Comparison of ENCODE assay signal across 15 cellular contexts in genomic region chr1:160658162-160658955, GRCh38. TPM values are rescaled to one million over a fixed set of nuclear protein-coding genes. Genes with fewer than 3 reads are reported as not detected.
DNase-seq lines count a peak whose midpoint lies in the region; ATAC-seq, FAIRE-seq and TF ChIP-seq lines count a peak whose summit lies in the region.
"Had no signal": no experiment of that assay in that cellular context is flagged by ENCODE, and none has a peak within 500 bp of the region (broad histone marks: within the 10 kb centered on the region; RNA-seq: fewer than 3 reads in every experiment).

No MANE protein-coding gene starts in this region.

- no peak overlapping the region for H3K27ac ChIP-seq in gastrocnemius medialis
- H3K27ac ChIP-seq: WERI-Rb-1 had no signal

- peak; percentile 81 for FAIRE-seq in GM12891 (lab: Jason Lieb, UNC)
- FAIRE-seq: bronchial epithelial cell, keratinocyte had no signal

- no peaks in the 10 kb centered on the region for H3K27me3 ChIP-seq in gastrocnemius medialis

- no peaks in the 10 kb centered on the region for H3K9me3 ChIP-seq in gastrocnemius medialis

- H3K36me3 ChIP-seq in gastrocnemius medialis, result no peaks in the 10 kb centered on the region
- H3K36me3 ChIP-seq: WERI-Rb-1 had no signal

- DNase-seq in activated CD8-positive, alpha-beta T cell treated with anti-CD3 and anti-CD28 coated beads, Interleukin-2, amount 10 ng/mL, durations not matched to agents 7 days and 5 days, result peak; percentile 15
- DNase-seq in activated CD8-positive, alpha-beta T cell treated with anti-CD3 and anti-CD28 coated beads for 36 hours, result no peak
- no peak for DNase-seq in GM12891 (ENCODE audit: insufficient read length, low spot score)
- DNase-seq in T-cell, result no peak
- no peak for DNase-seq in naive thymus-derived CD8-positive, alpha-beta T cell
- no peak for DNase-seq in gastrocnemius medialis
- DNase-seq: activated naive CD8-positive, alpha-beta T cell treated with anti-CD3 and anti-CD28 coated beads, Interleukin-2, amount 50 U/mL, for 24 hours; midbrain; NCI-H1092; NCI-H2171 treated with DMSO at 0.1 percent for 48 hours; WERI-Rb-1 had no signal

- no peaks in the 10 kb centered on the region for H3K4me1 ChIP-seq in gastrocnemius medialis

- no peak for ATAC-seq in activated CD8-positive, alpha-beta T cell treated with anti-CD3 and anti-CD28 coated beads, Interleukin-2, amount 10 ng/mL, durations not matched to agents 7 days and 5 days
- no peak for ATAC-seq in activated CD8-positive, alpha-beta T cell treated with anti-CD3 and anti-CD28 coated beads for 36 hours
- no peak for ATAC-seq in T-cell (replicated peaks in 1 of 4)
- ATAC-seq in naive thymus-derived CD8-positive, alpha-beta T cell, result no peak
- ATAC-seq in GM18520 (IDR thresholded peaks at IDR 0.05; ENCODE audit: unreplicated experiment), result no peak
- no peak for ATAC-seq in GM18868 (IDR thresholded peaks at IDR 0.05; ENCODE audit: unreplicated experiment)
- ATAC-seq in gastrocnemius medialis, result no peak
- ATAC-seq: activated naive CD8-positive, alpha-beta T cell treated with anti-CD3 and anti-CD28 coated beads, Interleukin-2, amount 50 U/mL, for 24 hours had no signal

- POLR2A ChIA-PET in activated CD8-positive, alpha-beta T cell treated with anti-CD3 and anti-CD28 coated beads, Interleukin-2, amount 10 ng/mL, durations not matched to agents 7 days and 5 days (lab: Charles Lee), result interaction anchor here (0.7 to 2.1 kb wide), 2 partner anchors 12 to 49 kb away, joined by 4 to 6 read pairs; partner anchors contain the start of gene SLAMF1
- POLR2A ChIA-PET in activated CD8-positive, alpha-beta T cell treated with anti-CD3 and anti-CD28 coated beads for 36 hours (lab: Charles Lee), result no interaction called here
- POLR2A ChIA-PET in T-cell (lab: Charles Lee), result interaction anchor here (0.6 to 0.7 kb wide), 2 partner anchors 28 to 85 kb away, joined by 3 read pairs; no protein-coding TSS in a partner anchor
- POLR2A ChIA-PET in naive thymus-derived CD8-positive, alpha-beta T cell (lab: Charles Lee), result no interaction called here

- peaks cover 64% of the 10 kb centered on the region for H3K4me1 Mint-ChIP-seq in activated CD8-positive, alpha-beta T cell treated with anti-CD3 and anti-CD28 coated beads, Interleukin-2, amount 10 ng/mL, durations not matched to agents 7 days and 5 days (ENCODE audit: low read depth)
- peaks cover 44% of the 10 kb centered on the region for H3K4me1 Mint-ChIP-seq in activated CD8-positive, alpha-beta T cell treated with anti-CD3 and anti-CD28 coated beads for 36 hours (ENCODE audit: low read depth)
- H3K4me1 Mint-ChIP-seq in T-cell, result peaks cover 64 to 72% (median 67%) of the 10 kb centered on the region in 3 donors
- peaks cover 35 to 68% (median 60%) of the 10 kb centered on the region in 4 donors for H3K4me1 Mint-ChIP-seq in naive thymus-derived CD8-positive, alpha-beta T cell

- TF ChIP-seq CTCF in activated CD8-positive, alpha-beta T cell treated with anti-CD3 and anti-CD28 coated beads for 36 hours (IDR thresholded peaks at IDR 0.05), result no peak
- no peak for TF ChIP-seq CTCF in gastrocnemius medialis (IDR thresholded peaks at IDR 0.05 in 4 of 5, conservative IDR thresholded peaks at IDR 0.05 in 1 of 5)

- H3K4me3 Mint-ChIP-seq in activated CD8-positive, alpha-beta T cell treated with anti-CD3 and anti-CD28 coated beads, Interleukin-2, amount 10 ng/mL, durations not matched to agents 7 days and 5 days, result no peak overlapping the region
- H3K4me3 Mint-ChIP-seq in activated CD8-positive, alpha-beta T cell treated with anti-CD3 and anti-CD28 coated beads for 36 hours, result no peak overlapping the region
- peak overlapping the region in 1 of 3 donors; percentile 31 for H3K4me3 Mint-ChIP-seq in T-cell
- no peak overlapping the region for H3K4me3 Mint-ChIP-seq in naive thymus-derived CD8-positive, alpha-beta T cell
- H3K4me3 Mint-ChIP-seq: activated naive CD8-positive, alpha-beta T cell treated with anti-CD3 and anti-CD28 coated beads, Interleukin-2, amount 50 U/mL, for 24 hours had no signal

- H3K9me3 Mint-ChIP-seq in activated CD8-positive, alpha-beta T cell treated with anti-CD3 and anti-CD28 coated beads, Interleukin-2, amount 10 ng/mL, durations not matched to agents 7 days and 5 days (ENCODE audit: insufficient read depth), result no peaks in the 10 kb centered on the region
- H3K9me3 Mint-ChIP-seq in activated CD8-positive, alpha-beta T cell treated with anti-CD3 and anti-CD28 coated beads for 36 hours, result peaks cover 10% of the 10 kb centered on the region
- no peaks in the 10 kb centered on the region for H3K9me3 Mint-ChIP-seq in T-cell
- H3K9me3 Mint-ChIP-seq in naive thymus-derived CD8-positive, alpha-beta T cell, result peaks cover 0 to 4% (median 0%) of the 10 kb centered on the region in 9 donors

- H3K4me3 ChIP-seq in gastrocnemius medialis, result no peak overlapping the region

- H3K27ac Mint-ChIP-seq in activated CD8-positive, alpha-beta T cell treated with anti-CD3 and anti-CD28 coated beads, Interleukin-2, amount 10 ng/mL, durations not matched to agents 7 days and 5 days, result no peak overlapping the region
- no peak overlapping the region for H3K27ac Mint-ChIP-seq in activated CD8-positive, alpha-beta T cell treated with anti-CD3 and anti-CD28 coated beads for 36 hours
- H3K27ac Mint-ChIP-seq in T-cell, result peak overlapping the region; percentile 65 to 77
- peak overlapping the region in 7 of 10 donors; percentile 5 to 87 (median 72) for H3K27ac Mint-ChIP-seq in naive thymus-derived CD8-positive, alpha-beta T cell
- H3K27ac Mint-ChIP-seq: activated naive CD8-positive, alpha-beta T cell treated with anti-CD3 and anti-CD28 coated beads, Interleukin-2, amount 50 U/mL, for 24 hours had no signal

- CTCF ChIA-PET in activated CD8-positive, alpha-beta T cell treated with anti-CD3 and anti-CD28 coated beads, Interleukin-2, amount 10 ng/mL, durations not matched to agents 7 days and 5 days (lab: Charles Lee), result interaction anchor here (0.7 to 1.5 kb wide), 3 partner anchors 14 to 40 kb away, joined by 3 to 4 read pairs (median 3); no protein-coding TSS in a partner anchor
- CTCF ChIA-PET in activated CD8-positive, alpha-beta T cell treated with anti-CD3 and anti-CD28 coated beads for 36 hours (lab: Charles Lee), result interaction anchor here (1.4 kb wide), 2 partner anchors 46 to 66 kb away, joined by 3 read pairs; no protein-coding TSS in a partner anchor
- CTCF ChIA-PET in T-cell (lab: Charles Lee), result no interaction called here

- H3K27me3 Mint-ChIP-seq in activated CD8-positive, alpha-beta T cell treated with anti-CD3 and anti-CD28 coated beads, Interleukin-2, amount 10 ng/mL, durations not matched to agents 7 days and 5 days (ENCODE audit: low read depth), result no peaks in the 10 kb centered on the region
- no peaks in the 10 kb centered on the region for H3K27me3 Mint-ChIP-seq in activated CD8-positive, alpha-beta T cell treated with anti-CD3 and anti-CD28 coated beads for 36 hours
- H3K27me3 Mint-ChIP-seq in T-cell, result no peaks in the 10 kb centered on the region
- no peaks in the 10 kb centered on the region for H3K27me3 Mint-ChIP-seq in naive thymus-derived CD8-positive, alpha-beta T cell
- H3K27me3 Mint-ChIP-seq: activated naive CD8-positive, alpha-beta T cell treated with anti-CD3 and anti-CD28 coated beads, Interleukin-2, amount 50 U/mL, for 24 hours had no signal

- H3K36me3 Mint-ChIP-seq in activated CD8-positive, alpha-beta T cell treated with anti-CD3 and anti-CD28 coated beads, Interleukin-2, amount 10 ng/mL, durations not matched to agents 7 days and 5 days (ENCODE audit: low read depth), result peaks cover 33% of the 10 kb centered on the region
- peaks cover 9% of the 10 kb centered on the region for H3K36me3 Mint-ChIP-seq in activated CD8-positive, alpha-beta T cell treated with anti-CD3 and anti-CD28 coated beads for 36 hours (ENCODE audit: low read depth)
- peaks cover 3% of the 10 kb centered on the region for H3K36me3 Mint-ChIP-seq in T-cell
- H3K36me3 Mint-ChIP-seq in naive thymus-derived CD8-positive, alpha-beta T cell, result peaks cover 0 to 3% (median 0%) of the 10 kb centered on the region in 3 donors

- no peak for TF ChIP-seq POLR2A in GM12891 (IDR thresholded peaks at IDR 0.05; ENCODE audit: low read depth, low read length)
- TF ChIP-seq POLR2A in gastrocnemius medialis (IDR thresholded peaks at IDR 0.05), result no peak

- intact Hi-C loops in activated CD8-positive, alpha-beta T cell treated with anti-CD3 and anti-CD28 coated beads for 36 hours (cut with micrococcal nuclease), result no loop called here
- intact Hi-C loops in gastrocnemius medialis (cut with DNase I; ENCODE audit: low total_unique reads), result no loop called here

- in situ Hi-C loops in gastrocnemius medialis (cut with MboI; ENCODE audit: low sequenced_read_pairs in 4 of 4), result no loop called here

TF ChIP-seq in GM12891, 5 proteins besides CTCF, POLR2A, EP300 and RAD21:
- TF ChIP-seq TAF1 (IDR thresholded peaks at IDR 0.05; ENCODE audit: low read depth, low read length) (no peak), SPI1 (IDR thresholded peaks at IDR 0.05; ENCODE audit: low read depth, low read length) (no peak), POU2F2 (IDR thresholded peaks at IDR 0.05; ENCODE audit: low read depth, low read length) (no peak), PAX5 (IDR thresholded peaks at IDR 0.05; ENCODE audit: insufficient read depth, low read length, severe bottlenecking) (no peak), POLR2AphosphoS5 (IDR thresholded peaks at IDR 0.05; ENCODE audit: low read depth, low read length) (no peak)

RNA-seq across cellular contexts. Expression of gene SLAMF1, which starts 11.5 kb away (rescaled TPM):
- 10 to 100 TPM; 48.5 to 50.1 TPM for total RNA-seq in activated CD8-positive, alpha-beta T cell treated with anti-CD3 and anti-CD28 coated beads, Interleukin-2, amount 10 ng/mL, durations not matched to agents 7 days and 5 days
- 10 to 100 TPM; 65.9 to 67.8 TPM for total RNA-seq in activated CD8-positive, alpha-beta T cell treated with anti-CD3 and anti-CD28 coated beads for 36 hours
- 102 TPM for polyA plus RNA-seq in GM12891 (2012; ENCODE audit: low read depth, missing spikeins)
- total RNA-seq in T-cell (10 to 100 TPM; 19.4 to 38.7 (median 30.7) TPM), gastrocnemius medialis (not detected)
- 10 to 100 TPM in 1 of 2 experiments, 1 to 10 TPM in 1; 9.8 to 11.1 TPM for total RNA-seq in naive thymus-derived CD8-positive, alpha-beta T cell
- polyA plus RNA-seq in naive thymus-derived CD8-positive, alpha-beta T cell, result 1 to 10 TPM; 1.7 to 3.9 (median 3.7) TPM
- total RNA-seq: bronchial epithelial cell had no signal
- polyA plus RNA-seq: keratinocyte had no signal

RNA-seq across cellular contexts. Expression of gene CD48, which starts 53.3 kb away (rescaled TPM):
- 100 to 1,000 TPM; 325 to 327 TPM for total RNA-seq in activated CD8-positive, alpha-beta T cell treated with anti-CD3 and anti-CD28 coated beads, Interleukin-2, amount 10 ng/mL, durations not matched to agents 7 days and 5 days
- 100 to 1,000 TPM; 379 to 388 TPM for total RNA-seq in activated CD8-positive, alpha-beta T cell treated with anti-CD3 and anti-CD28 coated beads for 36 hours
- 614 TPM for polyA plus RNA-seq in GM12891 (2012; ENCODE audit: low read depth, missing spikeins)
- total RNA-seq in T-cell, result 100 to 1,000 TPM; 249 to 393 (median 273) TPM
- total RNA-seq in naive thymus-derived CD8-positive, alpha-beta T cell, result 100 to 1,000 TPM; 272 to 276 TPM
- polyA plus RNA-seq in naive thymus-derived CD8-positive, alpha-beta T cell, result 100 to 1,000 TPM; 186 to 213 (median 200) TPM
- 1 to 10 TPM in 1 of 4 donors, under 1 TPM in 1, not detected in 2; 0.62 to 1.3 TPM for total RNA-seq in gastrocnemius medialis
- total RNA-seq: bronchial epithelial cell had no signal

Comparison
In these comparisons a context has a peak if more than half of its experiments do, and no peak if none do; other contexts are left out.
1. POLR2A ChIA-PET loops: an anchor here in activated CD8-positive, alpha-beta T cell treated with anti-CD3 and anti-CD28 coated beads, Interleukin-2, amount 10 ng/mL, durations not matched to agents 7 days and 5 days (0.7 to 2.1 kb wide) and T-cell (0.6 to 0.7 kb wide); none called in activated CD8-positive, alpha-beta T cell treated with anti-CD3 and anti-CD28 coated beads for 36 hours and naive thymus-derived CD8-positive, alpha-beta T cell.
2. H3K27ac Mint-ChIP-seq: peak in T-cell (2 of 2) and naive thymus-derived CD8-positive, alpha-beta T cell (7 of 10); none in activated CD8-positive, alpha-beta T cell treated with anti-CD3 and anti-CD28 coated beads, Interleukin-2, amount 10 ng/mL, durations not matched to agents 7 days and 5 days (single experiment) and activated CD8-positive, alpha-beta T cell treated with anti-CD3 and anti-CD28 coated beads for 36 hours (single experiment).
3. RNA of gene SLAMF1, which starts 11.5 kb away (total RNA-seq): 65.9 to 67.8 TPM in activated CD8-positive, alpha-beta T cell treated with anti-CD3 and anti-CD28 coated beads for 36 hours, 48.5 to 50.1 TPM in activated CD8-positive, alpha-beta T cell treated with anti-CD3 and anti-CD28 coated beads, Interleukin-2, amount 10 ng/mL, durations not matched to agents 7 days and 5 days, 19.4 to 38.7 TPM in T-cell and 9.8 to 11.1 TPM in naive thymus-derived CD8-positive, alpha-beta T cell; not detected in gastrocnemius medialis; every median in the first group is over 10 times any median in the second.
4. RNA of gene CD48, which starts 53.3 kb away (total RNA-seq): 379 to 388 TPM in activated CD8-positive, alpha-beta T cell treated with anti-CD3 and anti-CD28 coated beads for 36 hours, 325 to 327 TPM in activated CD8-positive, alpha-beta T cell treated with anti-CD3 and anti-CD28 coated beads, Interleukin-2, amount 10 ng/mL, durations not matched to agents 7 days and 5 days, 272 to 276 TPM in naive thymus-derived CD8-positive, alpha-beta T cell and 249 to 393 TPM in T-cell; 0.62 to 1.3 TPM in gastrocnemius medialis; every median in the first group is over 100 times any median in the second.
5. CTCF ChIA-PET loops: an anchor here in activated CD8-positive, alpha-beta T cell treated with anti-CD3 and anti-CD28 coated beads, Interleukin-2, amount 10 ng/mL, durations not matched to agents 7 days and 5 days (0.7 to 1.5 kb wide) and activated CD8-positive, alpha-beta T cell treated with anti-CD3 and anti-CD28 coated beads for 36 hours (1.4 kb wide); none called in T-cell.